In genomic region chr11:18768472-18768901, GRCh38 we compare ENCODE assay signal across 9 cellular contexts. TPM values are rescaled to one million over a fixed set of nuclear protein-coding genes. Genes with fewer than 3 reads are reported as not detected.
DNase-seq lines count a peak whose midpoint lies in the region; ATAC-seq, FAIRE-seq and TF ChIP-seq lines count a peak whose summit lies in the region.
"Had no signal": no experiment of that assay in that cellular context is flagged by ENCODE, and none has a peak within 500 bp of the region (broad histone marks: within the 10 kb centered on the region; RNA-seq: fewer than 3 reads in every experiment).

No MANE protein-coding gene starts in this region.

- H3K4me1 Mint-ChIP-seq in naive thymus-derived CD8-positive, alpha-beta T cell = peaks cover 0 to 4% (median 1%) of the 10 kb centered on the region in 4 donors

- no peak for TF ChIP-seq CTCF in bronchial epithelial cell (IDR thresholded peaks at IDR 0.05; ENCODE audit: insufficient read depth, low read length, severe bottlenecking)

- no peaks in the 10 kb centered on the region for H3K9me3 Mint-ChIP-seq in naive thymus-derived CD8-positive, alpha-beta T cell

- FAIRE-seq in bronchial epithelial cell (lab: Jason Lieb, UNC) = peak; percentile 18

- H3K27me3 Mint-ChIP-seq in naive thymus-derived CD8-positive, alpha-beta T cell = peaks cover 5 to 46% (median 25%) of the 10 kb centered on the region in 5 donors

- DNase-seq in bronchial epithelial cell (ENCODE audit: low read depth) = peak; percentile 49
- no peak for DNase-seq in naive thymus-derived CD8-positive, alpha-beta T cell
- no peak for DNase-seq in NCI-H2081 (lab: John Stamatoyannopoulos, UW)
- no peak for DNase-seq in NCI-H774 (lab: John Stamatoyannopoulos, UW)
- no peak for DNase-seq in left lobe of liver (ENCODE audit: low spot score)

- no peaks in the 10 kb centered on the region for H3K36me3 Mint-ChIP-seq in naive thymus-derived CD8-positive, alpha-beta T cell

- H3K4me3 ChIP-seq in bronchial epithelial cell (ENCODE audit: low read depth, low read length) = no peak overlapping the region

- no peak overlapping the region for H3K4me3 Mint-ChIP-seq in naive thymus-derived CD8-positive, alpha-beta T cell

- H3K27ac Mint-ChIP-seq in naive thymus-derived CD8-positive, alpha-beta T cell = no peak overlapping the region

- POLR2A ChIA-PET in naive thymus-derived CD8-positive, alpha-beta T cell (lab: Charles Lee) = interaction anchor here (0.6 kb wide), 1 partner anchor 82 kb away, joined by 3 read pairs; no protein-coding TSS in a partner anchor

- ATAC-seq in GM18511 (IDR thresholded peaks at IDR 0.05; ENCODE audit: unreplicated experiment) (peak; percentile 95), GM21360 (IDR thresholded peaks at IDR 0.05; ENCODE audit: unreplicated experiment) (peak; percentile 86), HG03342 (IDR thresholded peaks at IDR 0.05; ENCODE audit: unreplicated experiment) (peak; percentile 85), left lobe of liver (no peak)
- ATAC-seq in naive thymus-derived CD8-positive, alpha-beta T cell = no peak

- no peaks in the 10 kb centered on the region for H3K36me3 ChIP-seq in bronchial epithelial cell (ENCODE audit: control insufficient read depth, insufficient read depth, low read length)

- H3K27me3 ChIP-seq in bronchial epithelial cell (ENCODE audit: control insufficient read depth, insufficient read depth, low read length) = no peaks in the 10 kb centered on the region

RNA-seq across cellular contexts. Expression of gene PTPN5, which starts 23.1 kb away (rescaled TPM):
- total RNA-seq in bronchial epithelial cell = not detected in 2 replicates
- not detected for total RNA-seq in naive thymus-derived CD8-positive, alpha-beta T cell
- polyA plus RNA-seq in naive thymus-derived CD8-positive, alpha-beta T cell = not detected
- not detected for total RNA-seq in left lobe of liver
- total RNA-seq: glomerular endothelial cell had no signal

RNA-seq across cellular contexts. Expression of gene IGSF22, which starts 42.5 kb away (rescaled TPM):
- under 0.01 and 1.4 TPM in 2 replicates for total RNA-seq in bronchial epithelial cell
- total RNA-seq in naive thymus-derived CD8-positive, alpha-beta T cell = 1 to 10 TPM; 4.1 to 5.4 TPM
- 1 to 10 TPM; 2.3 to 5.3 (median 4.6) TPM for polyA plus RNA-seq in naive thymus-derived CD8-positive, alpha-beta T cell
- total RNA-seq in left lobe of liver = 0.13 TPM

Comparison
In these comparisons a context has a peak if more than half of its experiments do, and no peak if none do; other contexts are left out.
1. ATAC-seq: peak in GM18511 (single experiment), GM21360 (single experiment) and HG03342 (single experiment); none in naive thymus-derived CD8-positive, alpha-beta T cell (0 of 2) and left lobe of liver (single experiment).